ENCODE assay signal across 20 cellular contexts in genomic region chr13:79141082-79141481, GRCh38.
A peak's percentile ranks its signal among the peaks of the same experiment; 100 is the strongest.
DNase-seq lines count a peak whose midpoint lies in the region; ATAC-seq and TF ChIP-seq lines count a peak whose summit lies in the region.
"Had no signal": no experiment of that assay in that cellular context is flagged by ENCODE, and none has a peak within 500 bp of the region (broad histone marks: within the 10 kb centered on the region; RNA-seq: fewer than 3 reads in every experiment).

No MANE protein-coding gene starts in this region.

- 74% methylated on average over 3 of the region's 3 CpGs for WGBS in esophagus muscularis mucosa
- 85 to 92% (median 91%) methylated on average over 3 of the region's 3 CpGs for WGBS in spleen, 5 donors

- TF ChIP-seq POLR2A in esophagus muscularis mucosa (IDR thresholded peaks at IDR 0.05; ENCODE audit: low read depth) (no peak), spleen (IDR thresholded peaks at IDR 0.05) (no peak)

- H3K9me3 ChIP-seq in esophagus muscularis mucosa = no peaks in the 10 kb centered on the region
- H3K9me3 ChIP-seq in spleen = no peaks in the 10 kb centered on the region

- H3K36me3 ChIP-seq in esophagus muscularis mucosa (no peaks in the 10 kb centered on the region), spleen (no peaks in the 10 kb centered on the region)

- no peak overlapping the region for H3K4me3 ChIP-seq in esophagus muscularis mucosa
- no peak overlapping the region for H3K4me3 ChIP-seq in spleen

- no peak for TF ChIP-seq EP300 in esophagus muscularis mucosa (IDR thresholded peaks at IDR 0.05)

- no peak for ATAC-seq in HG02588 (IDR thresholded peaks at IDR 0.05; ENCODE audit: unreplicated experiment)
- ATAC-seq: HCT116, HepG2, Right ventricle myocardium inferior had no signal

- no peaks in the 10 kb centered on the region for H3K4me1 ChIP-seq in esophagus muscularis mucosa
- no peaks in the 10 kb centered on the region for H3K4me1 ChIP-seq in spleen

- H3K27me3 ChIP-seq in esophagus muscularis mucosa (no peaks in the 10 kb centered on the region), spleen (replicated peaks in 1 of 7) (no peaks in the 10 kb centered on the region)

- TF ChIP-seq CTCF in esophagus muscularis mucosa (IDR thresholded peaks at IDR 0.05) = no peak
- TF ChIP-seq CTCF in spleen (IDR thresholded peaks at IDR 0.05 in 8 of 11, conservative IDR thresholded peaks at IDR 0.05 in 3 of 11) = no peak

- DNase-seq in D341Med (ENCODE audit: low spot score) (peak; percentile 43), NCI-H146 treated with DMSO at 0.1 percent for 48 hours (lab: John Stamatoyannopoulos, UW; ENCODE audit: unreplicated experiment) (peak; percentile 76), SHP77 treated with DMSO at 0.1 percent for 48 hours (lab: John Stamatoyannopoulos, UW) (peak; percentile 35), esophagus muscularis mucosa (ENCODE audit: extremely low spot score) (peak; percentile 39), C1 segment of cervical spinal cord (lab: John Stamatoyannopoulos, UW) (no peak), spleen (no peak)
- DNase-seq: ACHN; COR-L47; GOT3; KBM-7; MV-4-11; NCI-H1436 treated with DMSO at 0.1 percent for 48 hours; NCI-H2081 treated with DMSO at 0.1 percent for 48 hours; NCI-H2227 treated with DMSO at 0.1 percent for 48 hours; NCI-H510A treated with DMSO at 0.1 percent for 48 hours; NK-92 treated with Interleukin-12 subunit alpha and Interleukin-12 subunit beta, amount 100 ng/mL, for 24 hours had no signal

- H3K27ac ChIP-seq in esophagus muscularis mucosa (replicated peaks in 1 of 4) = no peak overlapping the region
- no peak overlapping the region for H3K27ac ChIP-seq in spleen

- intact Hi-C loops in esophagus muscularis mucosa (cut with DNase I) = no loop called here
- intact Hi-C loops in spleen (cut with DNase I; ENCODE audit: low total_unique reads) = no loop called here

Comparison
In these comparisons a context has a peak if more than half of its experiments do, and no peak if none do; other contexts are left out.
1. DNase-seq: peak in D341Med (single experiment), NCI-H146 treated with DMSO at 0.1 percent for 48 hours (single experiment), SHP77 treated with DMSO at 0.1 percent for 48 hours (single experiment) and esophagus muscularis mucosa (single experiment); none in C1 segment of cervical spinal cord (0 of 14) and spleen (single experiment).